Comparison of ENCODE assay signal across 8 cellular contexts in genomic region chr2:26561918-26562810, GRCh38.
DNase-seq lines count a peak whose midpoint lies in the region; ATAC-seq lines count a peak whose summit lies in the region.

No MANE protein-coding gene starts in this region.

- no peak for ATAC-seq in HG03521 (IDR thresholded peaks at IDR 0.05; ENCODE audit: unreplicated experiment)

- DNase-seq in NCI-H2029 (lab: John Stamatoyannopoulos, UW) (peak; percentile 58), NCI-H2029 treated with DMSO at 0.1 percent for 48 hours (lab: John Stamatoyannopoulos, UW) (no peak), NCI-H524 (lab: John Stamatoyannopoulos, UW) (peak; percentile 31 to 84), amniotic epithelial cell (ENCODE audit: low read depth) (peak; percentile 7), iPS-NIHi11 (ENCODE audit: low spot score) (peak; percentile 79), putamen (ENCODE audit: low spot score) (no peak)
- peak; percentile 15 to 24 for DNase-seq in stimulated activated CD4-positive, alpha-beta T cell treated with anti-CD3 and anti-CD28 coated beads, Interleukin-4, amount 100 ng/mL, for 48 hours (ENCODE audit: low read depth in 2 of 2)

Comparison
In these comparisons a context has a peak if more than half of its experiments do, and no peak if none do; other contexts are left out.
1. DNase-seq: peak in NCI-H2029 (single experiment), NCI-H524 (2 of 2), amniotic epithelial cell (single experiment), iPS-NIHi11 (single experiment) and stimulated activated CD4-positive, alpha-beta T cell treated with anti-CD3 and anti-CD28 coated beads, Interleukin-4, amount 100 ng/mL, for 48 hours (2 of 2); none in NCI-H2029 treated with DMSO at 0.1 percent for 48 hours (single experiment) and putamen (single experiment).